25 cellular contexts compared by ENCODE assay signal in genomic region chr19:50889638-50890037, GRCh38. TPM values are rescaled to one million over a fixed set of nuclear protein-coding genes. Genes with fewer than 3 reads are reported as not detected.
"Had no signal": no experiment of that assay in that cellular context is flagged by ENCODE, and none has a peak within 500 bp of the region (broad histone marks: within the 10 kb centered on the region; RNA-seq: fewer than 3 reads in every experiment).

No MANE protein-coding gene starts in this region.

- H3K9me3 ChIP-seq: breast epithelium, heart left ventricle, neutrophil, ovary, vagina had no signal

- DNase-seq: activated CD4-positive, alpha-beta T cell treated with anti-CD3 and anti-CD28 coated beads for 1 hour; activated CD4-positive, alpha-beta T cell treated with anti-CD3 and anti-CD28 coated beads, Interleukin-2, amount 50 U/mL, for 1 hour; activated CD8-positive, alpha-beta T cell treated with anti-CD3 and anti-CD28 coated beads, Interleukin-2, amount 10 ng/mL, durations not matched to agents 7 days and 5 days; activated naive CD4-positive, alpha-beta T cell; activated T-cell treated with anti-CD3 and anti-CD28 coated beads, Interleukin-2, amount 50 U/mL, for 24 hours; heart left ventricle; mesendoderm; naive thymus-derived CD8-positive, alpha-beta T cell; ovary; right cardiac atrium; stimulated activated CD4-positive, alpha-beta T cell treated with anti-CD3 and anti-CD28 coated beads, Interleukin-15, amount 100 ng/mL, for 24 hours; T-cell; trophoblast cell had no signal

- ATAC-seq: activated CD8-positive, alpha-beta T cell treated with anti-CD3 and anti-CD28 coated beads, Interleukin-2, amount 10 ng/mL, durations not matched to agents 7 days and 5 days; heart left ventricle; naive thymus-derived CD8-positive, alpha-beta T cell; right cardiac atrium; stimulated activated memory B cell treated with anti-CD40 and anti-IgM and Interleukin-4, amounts not matched to agents 10 μg/mL and 1 μg/mL and 100 μg/mL, for 72 hours; T-cell had no signal

- H3K4me3 ChIP-seq: breast epithelium, heart left ventricle, ovary, skin epidermis, vagina had no signal

- H3K27me3 ChIP-seq: ovary, vagina had no signal

- H3K36me3 ChIP-seq: breast epithelium, heart left ventricle, neutrophil, ovary, vagina had no signal

- H3K27ac ChIP-seq: breast epithelium, heart left ventricle, neutrophil, ovary, vagina had no signal

- H3K4me1 ChIP-seq: breast epithelium, heart left ventricle, vagina had no signal

RNA-seq across cellular contexts. Expression of gene KLK2, which starts 16.4 kb away (rescaled TPM):
- total RNA-seq: activated CD8-positive, alpha-beta T cell treated with anti-CD3 and anti-CD28 coated beads, Interleukin-2, amount 10 ng/mL, durations not matched to agents 7 days and 5 days; activated T-helper 2 cell treated with anti-CD3 and anti-CD28 coated beads, Interferon-gamma antibody, Interleukin-2, Interleukin-4, amounts not matched to agents 10 μg/mL and 5 μg/mL and 100 μg/mL, durations not matched to agents 14 hours and 24 hours and 36 hours; epithelial cell of proximal tubule; fibroblast of villous mesenchyme; heart left ventricle; mucosa of gallbladder; naive thymus-derived CD8-positive, alpha-beta T cell; ovary; pulmonary artery endothelial cell; right cardiac atrium; T-cell; temporal lobe; vagina had no signal

RNA-seq across cellular contexts. Expression of gene KLK4, which starts 21.6 kb away (rescaled TPM):
- total RNA-seq: activated CD8-positive, alpha-beta T cell treated with anti-CD3 and anti-CD28 coated beads, Interleukin-2, amount 10 ng/mL, durations not matched to agents 7 days and 5 days; activated T-helper 2 cell treated with anti-CD3 and anti-CD28 coated beads, Interferon-gamma antibody, Interleukin-2, Interleukin-4, amounts not matched to agents 10 μg/mL and 5 μg/mL and 100 μg/mL, durations not matched to agents 14 hours and 24 hours and 36 hours; breast epithelium; epithelial cell of proximal tubule; fibroblast of villous mesenchyme; heart left ventricle; mucosa of gallbladder; naive thymus-derived CD8-positive, alpha-beta T cell; pulmonary artery endothelial cell; right cardiac atrium; T-cell; temporal lobe; vagina had no signal

RNA-seq across cellular contexts. Expression of gene KLK3, which starts 34.9 kb away (rescaled TPM):
- total RNA-seq: activated CD8-positive, alpha-beta T cell treated with anti-CD3 and anti-CD28 coated beads, Interleukin-2, amount 10 ng/mL, durations not matched to agents 7 days and 5 days; activated T-helper 2 cell treated with anti-CD3 and anti-CD28 coated beads, Interferon-gamma antibody, Interleukin-2, Interleukin-4, amounts not matched to agents 10 μg/mL and 5 μg/mL and 100 μg/mL, durations not matched to agents 14 hours and 24 hours and 36 hours; epithelial cell of proximal tubule; fibroblast of villous mesenchyme; heart left ventricle; mucosa of gallbladder; naive thymus-derived CD8-positive, alpha-beta T cell; pulmonary artery endothelial cell; right cardiac atrium; T-cell; temporal lobe; vagina had no signal

RNA-seq across cellular contexts. Expression of gene KLK15, which starts 56.3 kb away (rescaled TPM):
- total RNA-seq: activated CD8-positive, alpha-beta T cell treated with anti-CD3 and anti-CD28 coated beads, Interleukin-2, amount 10 ng/mL, durations not matched to agents 7 days and 5 days; activated T-helper 2 cell treated with anti-CD3 and anti-CD28 coated beads, Interferon-gamma antibody, Interleukin-2, Interleukin-4, amounts not matched to agents 10 μg/mL and 5 μg/mL and 100 μg/mL, durations not matched to agents 14 hours and 24 hours and 36 hours; breast epithelium; epithelial cell of proximal tubule; fibroblast of villous mesenchyme; heart left ventricle; lower leg skin; mucosa of gallbladder; naive thymus-derived CD8-positive, alpha-beta T cell; ovary; pulmonary artery endothelial cell; right cardiac atrium; T-cell; temporal lobe; vagina had no signal
